8 cellular contexts compared by ENCODE assay signal in genomic region chr11:45899086-45899447, GRCh38. TPM values are rescaled to one million over a fixed set of nuclear protein-coding genes. Genes with fewer than 3 reads are reported as not detected.
DNase-seq lines count a peak whose midpoint lies in the region; ATAC-seq and TF ChIP-seq lines count a peak whose summit lies in the region.

No MANE protein-coding gene starts in this region.

- H3K4me1 Mint-ChIP-seq in HFFc6 (ENCODE audit: low read depth) (peaks cover 6% of the 10 kb centered on the region), neural progenitor cell (peaks cover 38% of the 10 kb centered on the region)

- DNase-seq in A673 (ENCODE audit: low spot score) (no peak), HFFc6 (no peak), colonic mucosa (no peak), neural progenitor cell (ENCODE audit: low spot score) (no peak), lower leg skin (ENCODE audit: low spot score in 2 of 2) (no peak), activated gamma-delta T cell (lab: John Stamatoyannopoulos, UW) (no peak)
- no peak for DNase-seq in stimulated activated naive CD4-positive, alpha-beta T cell (lab: John Stamatoyannopoulos, UW)

- H3K27ac ChIP-seq in A673 (ENCODE audit: low read depth, low read length, poor library complexity, severe bottlenecking) (no peak overlapping the region), colonic mucosa (no peak overlapping the region), neural progenitor cell (no peak overlapping the region)

- H3K4me1 ChIP-seq in A673 (ENCODE audit: insufficient read depth, low read length, poor library complexity, severe bottlenecking) (peaks cover 26% of the 10 kb centered on the region), colonic mucosa (peaks cover 8% of the 10 kb centered on the region), neural progenitor cell (peaks cover 31% of the 10 kb centered on the region)

- no TSS peak for BruUV-seq in A673 (replicated peaks; lab: Mats Ljungman, UMichigan)

- H2AFZ ChIP-seq in neural progenitor cell (replicated peaks): no peak overlapping the region

- no peaks in the 10 kb centered on the region for H3K36me3 ChIP-seq in A673 (ENCODE audit: insufficient read depth, low read length, poor library complexity, severe bottlenecking)
- no peaks in the 10 kb centered on the region for H3K36me3 ChIP-seq in colonic mucosa
- H3K36me3 ChIP-seq in neural progenitor cell: no peaks in the 10 kb centered on the region

- CTCF ChIA-PET in A673 (lab: Charles Lee): interaction anchor here (1.0 to 1.1 kb wide), 2 partner anchors 19 to 26 kb away, joined by 4 read pairs; no protein-coding TSS in a partner anchor

- H3K9ac ChIP-seq in colonic mucosa (ENCODE audit: low read depth in 2 of 2, low read length in 2 of 2) (no peak overlapping the region), neural progenitor cell (no peak overlapping the region)

- H4K20me1 ChIP-seq in neural progenitor cell (ENCODE audit: low read depth): peaks cover 52% of the 10 kb centered on the region

- TF ChIP-seq POLR2A in lower leg skin (IDR thresholded peaks at IDR 0.05): no peak

- H3K4me3 Mint-ChIP-seq in HFFc6: peak overlapping the region; percentile 76; the same call in 1 of the 2 replicates
- peak overlapping the region; percentile 85 for H3K4me3 Mint-ChIP-seq in neural progenitor cell

- TF ChIP-seq CTCF in A673 (conservative IDR thresholded peaks at IDR 0.05; ENCODE audit: low read depth, low read length): no peak
- TF ChIP-seq CTCF in HFFc6 (IDR thresholded peaks at IDR 0.05): no peak
- TF ChIP-seq CTCF in colonic mucosa (IDR thresholded peaks at IDR 0.05): no peak
- no peak for TF ChIP-seq CTCF in neural progenitor cell (IDR thresholded peaks at IDR 0.05)
- no peak for TF ChIP-seq CTCF in lower leg skin (IDR thresholded peaks at IDR 0.05)

- H3K27me3 Mint-ChIP-seq in HFFc6 (ENCODE audit: insufficient read depth) (peaks cover 14% of the 10 kb centered on the region), neural progenitor cell (ENCODE audit: insufficient read depth, low read depth) (peaks cover 7% of the 10 kb centered on the region)

- H3K79me2 ChIP-seq in neural progenitor cell (ENCODE audit: low read depth): no peaks in the 10 kb centered on the region

- H3K4me2 ChIP-seq in neural progenitor cell: peak overlapping the region; percentile 100

- H3K9me3 Mint-ChIP-seq in HFFc6 (no peaks in the 10 kb centered on the region), neural progenitor cell (no peaks in the 10 kb centered on the region)

- H3F3A ChIP-seq in neural progenitor cell (ENCODE audit: low read depth): peaks cover 30% of the 10 kb centered on the region

- H3K36me3 Mint-ChIP-seq in HFFc6 (ENCODE audit: low read depth): no peaks in the 10 kb centered on the region
- H3K36me3 Mint-ChIP-seq in neural progenitor cell: no peaks in the 10 kb centered on the region

- H3K27me3 ChIP-seq in A673 (replicated peaks; ENCODE audit: insufficient read depth, low read depth, low read length, poor library complexity) (no peaks in the 10 kb centered on the region), colonic mucosa (peaks cover 7% of the 10 kb centered on the region), neural progenitor cell (peaks cover 12% of the 10 kb centered on the region)

- peak overlapping the region; percentile 52 for H3K4me3 ChIP-seq in A673 (ENCODE audit: low read depth, low read length, poor library complexity, severe bottlenecking)
- H3K4me3 ChIP-seq in colonic mucosa: peak overlapping the region; percentile 45
- H3K4me3 ChIP-seq in neural progenitor cell: peak overlapping the region; percentile 65
- no peak overlapping the region for H3K4me3 ChIP-seq in lower leg skin (ENCODE audit: low read depth, poor library complexity, severe bottlenecking)

- POLR2A ChIA-PET in A673 (lab: Charles Lee; ENCODE audit: low non-redundant PET): no interaction called here

- intact Hi-C loops in A673 (cut with micrococcal nuclease; ENCODE audit: unreplicated experiment) (no loop called here), colonic mucosa (cut with DNase I) (no loop called here), lower leg skin (cut with DNase I; ENCODE audit: low total_unique reads) (no loop called here)

- H3K9me3 ChIP-seq in A673 (ENCODE audit: low read depth, low read length, poor library complexity, severe bottlenecking) (no peaks in the 10 kb centered on the region), colonic mucosa (no peaks in the 10 kb centered on the region), neural progenitor cell (ENCODE audit: low read depth) (no peaks in the 10 kb centered on the region)

- H3K27ac Mint-ChIP-seq in HFFc6: peak overlapping the region; percentile 80
- peak overlapping the region; percentile 81 for H3K27ac Mint-ChIP-seq in neural progenitor cell

- ATAC-seq in GM21825 (IDR thresholded peaks at IDR 0.05; ENCODE audit: unreplicated experiment): no peak

- WGBS in lower leg skin, 2 donors: 21 to 30% methylated on average over 3 of the region's 3 CpGs

RNA-seq across cellular contexts. Expression of gene FREY1, which starts 8.0 kb away (rescaled TPM):
- total RNA-seq in A673 (2021) (3.3 and 3.8 TPM in 2 replicates), colonic mucosa (1 to 10 TPM in 1 of 2 donors, not detected in 1; 1.1 TPM), neural progenitor cell (ENCODE audit: low replicate concordance) (0.99 TPM in 1 of 2 replicates, not detected in the other), lower leg skin (1 to 10 TPM in 1 of 4 donors, under 1 TPM in 1, not detected in 2; 0.91 to 2.3 TPM)
- under 1 TPM; 0.38 to 0.74 (median 0.68) TPM for total RNA-seq in HFFc6 (2021; fragmentation: NEBNext Ultra II Directional; extraction: Animal tissue kit (Norgen Biotek cat#: 25700))

RNA-seq across cellular contexts. Expression of gene MAPK8IP1, which starts 13.6 kb away (rescaled TPM):
- 46.0 and 46.2 TPM in 2 replicates for total RNA-seq in A673 (2021)
- total RNA-seq in HFFc6 (2021; fragmentation: NEBNext Ultra II Directional; extraction: Animal tissue kit (Norgen Biotek cat#: 25700)): 10 to 100 TPM in 1 of 6 experiments, 1 to 10 TPM in 5; 7.4 to 10.0 (median 8.7) TPM
- 1 to 10 TPM; 2.4 to 3.6 TPM for total RNA-seq in colonic mucosa
- 3.7 and 11.0 TPM in 2 replicates for total RNA-seq in neural progenitor cell (ENCODE audit: low replicate concordance)
- total RNA-seq in lower leg skin: 1 to 10 TPM; 4.6 to 6.5 (median 5.4) TPM

RNA-seq across cellular contexts. Expression of gene PEX16, which starts 18.6 kb away (rescaled TPM):
- total RNA-seq in A673 (2021) (64.1 and 68.9 TPM in 2 replicates), colonic mucosa (10 to 100 TPM; 30.0 to 44.9 TPM), neural progenitor cell (ENCODE audit: low replicate concordance) (11.6 and 26.5 TPM in 2 replicates), lower leg skin (10 to 100 TPM; 36.7 to 52.8 (median 41.2) TPM)
- 10 to 100 TPM; 23.4 to 27.2 (median 25.9) TPM for total RNA-seq in HFFc6 (2021; fragmentation: NEBNext Ultra II Directional; extraction: Animal tissue kit (Norgen Biotek cat#: 25700))

RNA-seq across cellular contexts. Expression of gene LARGE2, which starts 23.4 kb away (rescaled TPM):
- total RNA-seq in A673 (2021) (9.1 and 10.9 TPM in 2 replicates), colonic mucosa (1 to 10 TPM; 4.1 to 7.5 TPM), neural progenitor cell (ENCODE audit: low replicate concordance) (5.0 and 13.4 TPM in 2 replicates), lower leg skin (10 to 100 TPM; 20.7 to 30.1 (median 25.9) TPM)
- total RNA-seq in HFFc6 (2021; fragmentation: NEBNext Ultra II Directional; extraction: Animal tissue kit (Norgen Biotek cat#: 25700)): not detected

RNA-seq across cellular contexts. Expression of gene CRY2, which starts 51.8 kb away (rescaled TPM):
- 46.4 and 47.0 TPM in 2 replicates for total RNA-seq in A673 (2021)
- 10 to 100 TPM; 12.5 to 16.4 (median 14.1) TPM for total RNA-seq in HFFc6 (2021; fragmentation: NEBNext Ultra II Directional; extraction: Animal tissue kit (Norgen Biotek cat#: 25700))
- 10 to 100 TPM; 18.5 to 30.2 TPM for total RNA-seq in colonic mucosa
- 15.8 and 18.7 TPM in 2 replicates for total RNA-seq in neural progenitor cell (ENCODE audit: low replicate concordance)
- 10 to 100 TPM; 59.6 to 92.1 (median 70.1) TPM for total RNA-seq in lower leg skin
